Comparison of ENCODE assay signal across 7 cellular contexts in the genomic region with DNA sequence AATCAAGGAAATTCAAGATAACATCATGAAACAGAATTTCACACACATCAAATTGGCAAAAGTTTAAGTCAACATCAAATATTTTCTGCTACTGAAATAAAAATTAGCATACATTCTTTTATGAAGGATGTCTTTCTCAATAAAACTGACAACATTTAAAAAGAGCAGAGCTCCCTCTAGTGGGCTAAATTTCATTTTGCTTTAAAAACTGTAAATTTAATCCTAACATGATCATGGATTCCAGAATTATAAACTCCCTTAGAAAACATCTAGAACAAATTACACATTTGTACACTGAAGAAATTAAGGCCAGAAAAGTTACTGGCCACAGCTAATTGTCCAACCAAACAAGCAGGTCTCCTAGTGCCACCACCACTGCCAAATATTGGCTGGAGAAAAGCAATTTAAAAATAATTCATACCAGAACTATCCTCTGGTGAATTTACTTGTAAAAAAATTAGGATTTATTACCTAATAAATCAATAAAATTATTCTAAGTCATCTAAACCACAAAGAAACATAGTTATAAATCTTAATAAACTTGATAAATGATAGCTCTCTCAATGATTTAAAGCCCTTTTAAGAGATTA. TPM values are rescaled to one million over a fixed set of nuclear protein-coding genes. Genes with fewer than 3 reads are reported as not detected.
DNase-seq lines count a peak whose midpoint lies in the region; ATAC-seq and TF ChIP-seq lines count a peak whose summit lies in the region.

No MANE protein-coding gene starts in this region.

- H3K27ac Mint-ChIP-seq in MCF 10A (ENCODE audit: low read depth, unreplicated experiment) (no peak overlapping the region), mesothelial cell of epicardium (no peak overlapping the region)

- peak; percentile 19 for TF ChIP-seq CTCF in MCF 10A (IDR thresholded peaks at IDR 0.05; ENCODE audit: unreplicated experiment)
- TF ChIP-seq CTCF in mesothelial cell of epicardium (IDR thresholded peaks at IDR 0.05; ENCODE audit: unreplicated experiment) = peak; percentile 82

- intact Hi-C loops in MCF 10A (cut with micrococcal nuclease) = loop anchor here (5.0 kb wide), 1 partner anchor 857 kb away; no protein-coding TSS in a partner anchor
- intact Hi-C loops in posterior cingulate gyrus (cut with DNase I) = loop anchor here (2.0 kb wide), 1 partner anchor 858 kb away; no protein-coding TSS in a partner anchor

- no peaks in the 10 kb centered on the region for H3K4me1 Mint-ChIP-seq in MCF 10A (ENCODE audit: insufficient read depth, unreplicated experiment)
- H3K4me1 Mint-ChIP-seq in mesothelial cell of epicardium = peaks cover 14% of the 10 kb centered on the region

- no peak overlapping the region for H3K4me3 Mint-ChIP-seq in MCF 10A (ENCODE audit: unreplicated experiment)
- no peak overlapping the region for H3K4me3 Mint-ChIP-seq in mesothelial cell of epicardium

- in situ Hi-C loops in G401 (cut with HindIII; ENCODE audit: low sequenced_read_pairs) = no loop called here

- no peaks in the 10 kb centered on the region for H3K9me3 Mint-ChIP-seq in MCF 10A (ENCODE audit: unreplicated experiment)
- peaks cover 6% of the 10 kb centered on the region for H3K9me3 Mint-ChIP-seq in mesothelial cell of epicardium

- BruUV-seq in MCF 10A (replicated peaks; lab: Mats Ljungman, UMichigan) = no TSS peak

- H3K36me3 Mint-ChIP-seq in MCF 10A (ENCODE audit: insufficient read depth, unreplicated experiment) = no peaks in the 10 kb centered on the region
- H3K36me3 Mint-ChIP-seq in mesothelial cell of epicardium = peaks cover 20% of the 10 kb centered on the region

- H3K27me3 Mint-ChIP-seq in MCF 10A (ENCODE audit: insufficient read depth, unreplicated experiment) = no peaks in the 10 kb centered on the region
- H3K27me3 Mint-ChIP-seq in mesothelial cell of epicardium (ENCODE audit: low read depth) = no peaks in the 10 kb centered on the region

- CTCF ChIA-PET in MCF 10A (lab: Yijun Ruan, JAX) = interaction anchor here (0.6 to 3.6 kb wide), 26 partner anchors 9 to 1265 kb away, joined by 3 to 22 read pairs (median 4); no protein-coding TSS in a partner anchor

- POLR2A ChIA-PET in MCF 10A (lab: Yijun Ruan, JAX) = no interaction called here

- ATAC-seq in stimulated activated naive CD8-positive, alpha-beta T cell treated with anti-CD3 and anti-CD28 coated beads, Interleukin-15, Interleukin-2, amounts not matched to agents 100 U/mL and 50 U/mL, for 24 hours = no peak
- no peak for ATAC-seq in GM19455 (IDR thresholded peaks at IDR 0.05; ENCODE audit: unreplicated experiment)

- DNase-seq in G401 (ENCODE audit: low spot score) = peak; percentile 56
- DNase-seq in Kasumi-1 (lab: John Stamatoyannopoulos, UW) = peak; percentile 47 to 60
- peak; percentile 58 for DNase-seq in MCF 10A (ENCODE audit: unreplicated experiment)
- no peak for DNase-seq in mesothelial cell of epicardium (ENCODE audit: low spot score in 2 of 2, unreplicated experiment in 2 of 2)
- DNase-seq in posterior cingulate gyrus = no peak
- DNase-seq in stimulated activated naive CD8-positive, alpha-beta T cell treated with anti-CD3 and anti-CD28 coated beads, Interleukin-15, Interleukin-2, amounts not matched to agents 100 U/mL and 50 U/mL, for 24 hours = no peak

RNA-seq across cellular contexts. Expression of a gene that starts 31.2 kb away (rescaled TPM):
- 164 and 223 TPM in 2 replicates for total RNA-seq in G401 (2014; rRNA removed; shearing (Covaris generic))
- 6.0 and 11.3 TPM in 2 replicates for total RNA-seq in MCF 10A (2022)
- total RNA-seq in mesothelial cell of epicardium = 14.6 to 17.0 TPM (median 14.7 TPM) in 3 replicates

Comparison
In these comparisons a context has a peak if more than half of its experiments do, and no peak if none do; other contexts are left out.
1. DNase-seq: peak in G401 (single experiment), Kasumi-1 (2 of 2) and MCF 10A (single experiment); none in mesothelial cell of epicardium (0 of 2), posterior cingulate gyrus (0 of 10) and stimulated activated naive CD8-positive, alpha-beta T cell treated with anti-CD3 and anti-CD28 coated beads, Interleukin-15, Interleukin-2, amounts not matched to agents 100 U/mL and 50 U/mL, for 24 hours (single experiment).